ENCODE assay signal across 21 cellular contexts in genomic region chr4:155099231-155099630, GRCh38.
DNase-seq lines count a peak whose midpoint lies in the region; ATAC-seq and TF ChIP-seq lines count a peak whose summit lies in the region.
"Had no signal": no experiment of that assay in that cellular context is flagged by ENCODE, and none has a peak within 500 bp of the region (broad histone marks: within the 10 kb centered on the region; RNA-seq: fewer than 3 reads in every experiment).

No MANE protein-coding gene starts in this region.

- no peaks in the 10 kb centered on the region for H4K20me1 ChIP-seq in neural progenitor cell (ENCODE audit: low read depth)
- H4K20me1 ChIP-seq: BLaER1 had no signal

- no peaks in the 10 kb centered on the region for H3K79me2 ChIP-seq in neural progenitor cell (ENCODE audit: low read depth)

- H3K9ac ChIP-seq in endodermal cell (ENCODE audit: extremely low read depth, low read length, poor library complexity, severe bottlenecking) (no peak overlapping the region), neural progenitor cell (no peak overlapping the region)
- H3K9ac ChIP-seq: BLaER1 had no signal

- no peak overlapping the region for H3K4me2 ChIP-seq in neural progenitor cell
- H3K4me2 ChIP-seq: A549, BLaER1 had no signal

- H3K9me3 ChIP-seq in endodermal cell (ENCODE audit: control insufficient read depth, low read length) = no peaks in the 10 kb centered on the region
- no peaks in the 10 kb centered on the region for H3K9me3 ChIP-seq in neural progenitor cell (ENCODE audit: low read depth)
- H3K9me3 ChIP-seq in SJCRH30 (replicated peaks) = no peaks in the 10 kb centered on the region
- no peaks in the 10 kb centered on the region for H3K9me3 ChIP-seq in T-helper 17 cell (ENCODE audit: control insufficient read depth, low read length, poor library complexity, severe bottlenecking)
- H3K9me3 ChIP-seq: A549, BLaER1, HAP-1 had no signal

- no peaks in the 10 kb centered on the region for H3K9me3 Mint-ChIP-seq in endodermal cell
- H3K9me3 Mint-ChIP-seq in neural progenitor cell = no peaks in the 10 kb centered on the region
- H3K9me3 Mint-ChIP-seq: CD8-positive, alpha-beta T cell had no signal

- no peak overlapping the region for H3K4me3 ChIP-seq in endodermal cell (ENCODE audit: low read length)
- H3K4me3 ChIP-seq in neural progenitor cell = no peak overlapping the region
- H3K4me3 ChIP-seq in SJCRH30 = no peak overlapping the region
- H3K4me3 ChIP-seq: A549, BLaER1, GM12878, HAP-1 had no signal

- H3K27me3 ChIP-seq in endodermal cell (ENCODE audit: control insufficient read depth, insufficient read depth, low read length, poor library complexity, severe bottlenecking) (no peaks in the 10 kb centered on the region), neural progenitor cell (no peaks in the 10 kb centered on the region), SJCRH30 (no peaks in the 10 kb centered on the region)
- H3K27me3 ChIP-seq: BLaER1 had no signal

- ATAC-seq in T-helper 17 cell (no peak), GM21390 (IDR thresholded peaks at IDR 0.05; ENCODE audit: unreplicated experiment) (no peak)
- ATAC-seq: A549; CD8-positive, alpha-beta T cell; GM12878 had no signal

- H3K36me3 Mint-ChIP-seq in endodermal cell (ENCODE audit: low read depth) = no peaks in the 10 kb centered on the region
- no peaks in the 10 kb centered on the region for H3K36me3 Mint-ChIP-seq in neural progenitor cell
- no peaks in the 10 kb centered on the region for H3K36me3 Mint-ChIP-seq in T-helper 17 cell (ENCODE audit: low read depth)
- H3K36me3 Mint-ChIP-seq: CD8-positive, alpha-beta T cell had no signal

- intact Hi-C loops in posterior vena cava (cut with DNase I) = no loop called here

- no peaks in the 10 kb centered on the region for H3K4me1 ChIP-seq in endodermal cell (ENCODE audit: control insufficient read depth, insufficient read depth, low read length)
- no peaks in the 10 kb centered on the region for H3K4me1 ChIP-seq in neural progenitor cell
- no peaks in the 10 kb centered on the region for H3K4me1 ChIP-seq in SJCRH30
- H3K4me1 ChIP-seq: A549, BLaER1, HAP-1 had no signal

- H3K36me3 ChIP-seq in endodermal cell (ENCODE audit: control insufficient read depth, insufficient read depth, low read length) (no peaks in the 10 kb centered on the region), neural progenitor cell (no peaks in the 10 kb centered on the region), SJCRH30 (no peaks in the 10 kb centered on the region)
- H3K36me3 ChIP-seq: BLaER1, HAP-1 had no signal

- H3K27ac Mint-ChIP-seq in endodermal cell = no peak overlapping the region
- H3K27ac Mint-ChIP-seq in neural progenitor cell = no peak overlapping the region
- H3K27ac Mint-ChIP-seq in T-helper 17 cell = no peak overlapping the region
- H3K27ac Mint-ChIP-seq: CD8-positive, alpha-beta T cell had no signal

- H3K27me3 Mint-ChIP-seq in endodermal cell (ENCODE audit: insufficient read depth) (no peaks in the 10 kb centered on the region), neural progenitor cell (ENCODE audit: insufficient read depth, low read depth) (peaks cover 4% of the 10 kb centered on the region), T-helper 17 cell (peaks cover 7% of the 10 kb centered on the region)

- H3K4me3 Mint-ChIP-seq in endodermal cell (no peak overlapping the region), neural progenitor cell (no peak overlapping the region), T-helper 17 cell (no peak overlapping the region)
- H3K4me3 Mint-ChIP-seq: CD8-positive, alpha-beta T cell had no signal

- no peak overlapping the region for H2AFZ ChIP-seq in neural progenitor cell (replicated peaks)

- H3K27ac ChIP-seq in C4-2B (no peak overlapping the region; the same call in 1 of the 2 replicates), endodermal cell (ENCODE audit: low read depth, low read length) (no peak overlapping the region), neural progenitor cell (no peak overlapping the region), SJCRH30 (no peak overlapping the region)
- H3K27ac ChIP-seq: A549, BLaER1 had no signal

- 90% methylated on average over 1 of the region's 1 CpG; no CpG with 5 or more reads in 1 of the 2 experiments for WGBS in endodermal cell (ENCODE audit: insufficient coverage in 1 of 2, insufficient read length in 1 of 2), 2 experiments

- no peaks in the 10 kb centered on the region for H3F3A ChIP-seq in neural progenitor cell (ENCODE audit: low read depth)

- H3K4me1 Mint-ChIP-seq in endodermal cell (no peaks in the 10 kb centered on the region), neural progenitor cell (no peaks in the 10 kb centered on the region), T-helper 17 cell (no peaks in the 10 kb centered on the region)

- peak; percentile 18; the same call in 1 of the 2 replicates for TF ChIP-seq CTCF in C4-2B (conservative IDR thresholded peaks at IDR 0.05)
- TF ChIP-seq CTCF in LNCAP (IDR thresholded peaks at IDR 0.05) = 0 out of 2 replicates have a peak, but pooled peaks have one; percentile 16
- TF ChIP-seq CTCF in endodermal cell (conservative IDR thresholded peaks at IDR 0.05) = peak; percentile 23
- TF ChIP-seq CTCF in neural progenitor cell (IDR thresholded peaks at IDR 0.05) = no peak

- peak; percentile 53 for DNase-seq in endodermal cell
- peak; percentile 18 for DNase-seq in neural progenitor cell (ENCODE audit: low spot score)
- no peak for DNase-seq in posterior vena cava (ENCODE audit: low spot score)
- no peak for DNase-seq in SJCRH30
- no peak for DNase-seq in T-helper 17 cell
- DNase-seq: AML-193; CD8-positive, alpha-beta T cell; COR-L47; DMS 273 treated with DMSO at 0.1 percent for 48 hours; DMS53; DND-41; EL; GOT3; KG1 had no signal

Comparison
In these comparisons a context has a peak if more than half of its experiments do, and no peak if none do; other contexts are left out.
1. DNase-seq: peak in endodermal cell (single experiment) and neural progenitor cell (single experiment); none in posterior vena cava (single experiment), SJCRH30 (0 of 2) and T-helper 17 cell (0 of 3).